31 cellular contexts compared by ENCODE assay signal in the genomic region with DNA sequence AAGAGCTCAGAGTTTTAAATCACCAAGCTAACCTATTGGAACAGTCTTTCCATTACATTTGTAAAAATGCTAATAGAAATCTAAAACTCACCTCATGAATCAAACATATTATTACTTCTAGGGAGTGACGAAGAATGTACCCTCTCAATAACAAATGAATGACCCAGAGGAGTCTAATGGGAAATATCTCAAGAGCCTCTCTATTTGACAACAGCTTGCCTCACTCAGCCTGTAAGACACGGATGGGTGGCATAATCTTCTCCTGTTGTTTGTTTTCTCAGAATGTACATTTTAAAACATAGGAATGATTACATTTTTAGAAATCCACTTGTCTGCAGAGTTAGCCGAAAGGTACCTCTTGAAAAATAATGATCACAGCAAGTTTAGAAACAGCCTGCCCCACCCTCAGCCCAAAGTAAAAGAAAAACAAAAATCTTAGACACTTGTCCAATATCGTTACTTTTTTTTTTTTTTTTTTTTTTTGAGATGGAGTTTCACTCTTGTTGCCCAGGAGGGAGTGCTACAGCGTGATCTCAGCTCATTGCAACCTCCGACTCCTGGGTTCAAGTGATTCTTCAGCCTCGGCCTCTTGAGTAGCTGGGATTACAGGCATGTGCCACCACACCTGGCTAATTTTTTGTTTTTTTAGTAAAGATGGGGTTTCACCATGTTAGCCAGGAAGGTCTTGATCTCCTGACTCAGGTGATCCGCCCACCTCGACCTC.
"Had no signal": no experiment of that assay in that cellular context is flagged by ENCODE, and none has a peak within 500 bp of the region (broad histone marks: within the 10 kb centered on the region; RNA-seq: fewer than 3 reads in every experiment).

No MANE protein-coding gene starts in this region.

- H3K4me3 ChIP-seq: left ventricle myocardium inferior, lung, neural progenitor cell, pancreas, prostate gland, skin epidermis, stomach, testis, tibial artery, upper lobe of right lung had no signal

- H3K27me3 Mint-ChIP-seq: naive B cell had no signal

- H3K4me3 Mint-ChIP-seq: immature natural killer cell; mesothelial cell of epicardium; naive B cell; natural killer cell; nephron progenitor cell; neural progenitor cell; stimulated activated naive B cell treated with anti-CD40 and anti-IgM and Interleukin-4, amounts not matched to agents 10 μg/mL and 1 μg/mL and 100 μg/mL, for 72 hours had no signal

- H3K4me1 ChIP-seq: left ventricle myocardium inferior, neural progenitor cell, prostate gland, stomach, testis, tibial artery, upper lobe of right lung had no signal

- H3K9me3 Mint-ChIP-seq: naive B cell; natural killer cell; neural progenitor cell; stimulated activated naive B cell treated with anti-CD40 and anti-IgM and Interleukin-4, amounts not matched to agents 10 μg/mL and 1 μg/mL and 100 μg/mL, for 72 hours had no signal

- DNase-seq: hypothalamus; immature natural killer cell; kidney; left colon; left ventricle myocardium inferior; mesendoderm; naive B cell; natural killer cell; nephron progenitor cell; pancreas; posterior cingulate gyrus; retina; right cardiac atrium; stimulated activated CD4-positive, alpha-beta T cell treated with anti-CD3 and anti-CD28 coated beads, Interleukin-12 subunit alpha, Interleukin-12 subunit beta, amount 100 ng/mL, for 4 hours; stimulated activated CD4-positive, alpha-beta T cell treated with anti-CD3 and anti-CD28 coated beads, Interleukin-15, amount 100 ng/mL, for 24 hours; stimulated activated CD4-positive, alpha-beta T cell treated with anti-CD3 and anti-CD28 coated beads, Interleukin-2, amount 100 ng/mL, for 24 hours; stimulated activated CD4-positive, alpha-beta T cell treated with anti-CD3 and anti-CD28 coated beads, Interleukin-4, amount 100 ng/mL, for 1 hour; stimulated activated naive B cell treated with anti-CD40 and anti-IgM and Interleukin-4, amounts not matched to agents 10 μg/mL and 1 μg/mL and 100 μg/mL, for 72 hours; stimulated activated naive CD8-positive, alpha-beta T cell treated with anti-CD3 and anti-CD28 coated beads, Interleukin-15, Interleukin-2, amounts not matched to agents 100 U/mL and 50 U/mL, for 24 hours; stomach; testis; tibial artery; trophoblast cell; upper lobe of right lung had no signal

- H3K27ac ChIP-seq: left ventricle myocardium inferior, neural progenitor cell, neutrophil, pancreas, prostate gland, skin epidermis, stomach, testis, tibial artery, upper lobe of right lung had no signal

- H3K27me3 ChIP-seq: neural progenitor cell, neutrophil, pancreas, stomach, testis, tibial artery, upper lobe of right lung had no signal

- H3K36me3 ChIP-seq: left ventricle myocardium inferior, neural progenitor cell, neutrophil, pancreas, prostate gland, stomach, tibial artery, upper lobe of right lung had no signal

- H3K9me3 ChIP-seq: left ventricle myocardium inferior, neutrophil, pancreas, prostate gland, stomach, testis, tibial artery, upper lobe of right lung had no signal

- H3K36me3 Mint-ChIP-seq: immature natural killer cell, naive B cell, natural killer cell had no signal

- H3K27ac Mint-ChIP-seq: immature natural killer cell; mesothelial cell of epicardium; naive B cell; natural killer cell; nephron progenitor cell; neural progenitor cell; stimulated activated naive B cell treated with anti-CD40 and anti-IgM and Interleukin-4, amounts not matched to agents 10 μg/mL and 1 μg/mL and 100 μg/mL, for 72 hours had no signal

- H3K4me1 Mint-ChIP-seq: immature natural killer cell; naive B cell; natural killer cell; nephron progenitor cell; neural progenitor cell; stimulated activated naive B cell treated with anti-CD40 and anti-IgM and Interleukin-4, amounts not matched to agents 10 μg/mL and 1 μg/mL and 100 μg/mL, for 72 hours had no signal

- ATAC-seq: left colon; natural killer cell; pancreas; right cardiac atrium; sciatic nerve; stimulated activated naive B cell treated with anti-CD40 and anti-IgM and Interleukin-4, amounts not matched to agents 10 μg/mL and 1 μg/mL and 100 μg/mL, for 72 hours; stimulated activated naive CD8-positive, alpha-beta T cell treated with anti-CD3 and anti-CD28 coated beads, Interleukin-15, Interleukin-2, amounts not matched to agents 100 U/mL and 50 U/mL, for 24 hours; upper lobe of right lung had no signal
